Comparison of ENCODE assay signal across 9 cellular contexts in the genomic region with DNA sequence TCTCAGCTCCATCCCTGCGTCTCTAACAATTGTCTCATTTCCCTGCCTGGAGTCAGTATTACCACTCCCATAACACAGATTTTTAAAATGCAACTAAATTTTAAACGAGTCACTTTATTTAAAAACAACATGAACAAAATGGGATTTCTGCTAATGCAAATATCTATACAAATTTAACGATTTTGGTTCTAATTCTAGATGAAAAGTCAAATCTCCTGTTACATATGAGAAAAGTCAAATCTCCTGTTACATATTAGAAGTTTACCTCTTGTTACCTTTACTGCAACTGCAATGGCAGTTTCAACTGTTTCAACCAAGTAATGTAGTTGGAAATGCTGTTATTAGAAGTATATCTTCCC. TPM values are rescaled to one million over a fixed set of nuclear protein-coding genes. Genes with fewer than 3 reads are reported as not detected.
A peak's percentile ranks its signal among the peaks of the same experiment; 100 is the strongest.
DNase-seq lines count a peak whose midpoint lies in the region; ATAC-seq and TF ChIP-seq lines count a peak whose summit lies in the region.
"Had no signal": no experiment of that assay in that cellular context is flagged by ENCODE, and none has a peak within 500 bp of the region (broad histone marks: within the 10 kb centered on the region; RNA-seq: fewer than 3 reads in every experiment).

No MANE protein-coding gene starts in this region.

- TF ChIP-seq CTCF in OCI-LY3 (IDR thresholded peaks at IDR 0.05; ENCODE audit: low read depth, low read length) (no peak), endodermal cell (conservative IDR thresholded peaks at IDR 0.05) (no peak), ovary (IDR thresholded peaks at IDR 0.05) (no peak), GM10248 (IDR thresholded peaks at IDR 0.05; ENCODE audit: control extremely low read depth, extremely low read depth, low read depth, missing control alignments) (no peak)

- H3K36me3 Mint-ChIP-seq in CD4-positive, alpha-beta memory T cell: peaks cover 11 to 12% of the 10 kb centered on the region in 2 donors
- H3K36me3 Mint-ChIP-seq in endodermal cell (ENCODE audit: low read depth): peaks cover 35% of the 10 kb centered on the region

- TF ChIP-seq POLR2A in ovary (IDR thresholded peaks at IDR 0.05): no peak

- DNase-seq in CD4-positive, alpha-beta memory T cell: no peak
- DNase-seq in endodermal cell (no peak), ovary (no peak), NCI-H146 (lab: John Stamatoyannopoulos, UW) (no peak), GM10248 (ENCODE audit: extremely low spot score) (no peak)
- no peak for DNase-seq in stimulated activated CD8-positive, alpha-beta memory T cell treated with anti-CD3 and anti-CD28 coated beads, Interleukin-4, amount 100 ng/mL, for 48 hours

- peaks cover 9% of the 10 kb centered on the region for H3K79me2 ChIP-seq in OCI-LY3 (ENCODE audit: low read length)

- peak overlapping the region; percentile 87 to 97 (median 95) for H3K27ac Mint-ChIP-seq in CD4-positive, alpha-beta memory T cell
- H3K27ac Mint-ChIP-seq in endodermal cell: peak overlapping the region; percentile 94

- 76 to 92% methylated on average over 3 of the region's 3 CpGs for WGBS in endodermal cell (ENCODE audit: insufficient coverage in 1 of 2, insufficient read length in 1 of 2), 2 experiments
- WGBS in ovary, 3 donors: 7 to 16% (median 8%) methylated on average over 3 of the region's 3 CpGs

- peaks cover 17% of the 10 kb centered on the region for H3K4me1 ChIP-seq in CD4-positive, alpha-beta memory T cell (ENCODE audit: insufficient read depth, low read length)
- H3K4me1 ChIP-seq in OCI-LY3 (ENCODE audit: low read length) (peaks cover 10% of the 10 kb centered on the region), endodermal cell (ENCODE audit: control insufficient read depth, insufficient read depth, low read length) (no peaks in the 10 kb centered on the region), ovary (ENCODE audit: insufficient read depth) (no peaks in the 10 kb centered on the region)

- peak overlapping the region; percentile 24 to 86 for H3K4me3 ChIP-seq in CD4-positive, alpha-beta memory T cell (ENCODE audit: low read length in 2 of 2)
- H3K4me3 ChIP-seq in OCI-LY3 (ENCODE audit: low read length) (peak overlapping the region; percentile 83), endodermal cell (ENCODE audit: low read length) (no peak overlapping the region), ovary (peak overlapping the region; percentile 41)

- peak overlapping the region; percentile 74 for H3K27ac ChIP-seq in CD4-positive, alpha-beta memory T cell (ENCODE audit: low read depth, low read length)
- H3K27ac ChIP-seq in OCI-LY3 (ENCODE audit: low read length) (peak overlapping the region; percentile 70), endodermal cell (ENCODE audit: low read depth, low read length) (no peak overlapping the region), ovary (no peak overlapping the region)

- H3K27me3 ChIP-seq in CD4-positive, alpha-beta memory T cell (ENCODE audit: insufficient read depth, low read length): no peaks in the 10 kb centered on the region
- H3K27me3 ChIP-seq in OCI-LY3 (ENCODE audit: low read depth, low read length) (no peaks in the 10 kb centered on the region), endodermal cell (ENCODE audit: control insufficient read depth, insufficient read depth, low read length, poor library complexity, severe bottlenecking) (no peaks in the 10 kb centered on the region), ovary (no peaks in the 10 kb centered on the region)

- peak overlapping the region; percentile 82 to 94 (median 91) for H3K4me3 Mint-ChIP-seq in CD4-positive, alpha-beta memory T cell
- peak overlapping the region; percentile 71 for H3K4me3 Mint-ChIP-seq in endodermal cell

- H3K9ac ChIP-seq in OCI-LY3 (ENCODE audit: low read length) (peak overlapping the region; percentile 82; the same call in 1 of the 2 replicates), endodermal cell (ENCODE audit: extremely low read depth, low read length, poor library complexity, severe bottlenecking) (no peak overlapping the region)

- H3K4me2 ChIP-seq in OCI-LY3 (ENCODE audit: low read length): peak overlapping the region; percentile 78

- peak overlapping the region; percentile 52; the same call in 1 of the 2 replicates for H2AFZ ChIP-seq in OCI-LY3 (ENCODE audit: low read depth, low read length)

- no peaks in the 10 kb centered on the region for H3K27me3 Mint-ChIP-seq in CD4-positive, alpha-beta memory T cell
- peaks cover 1% of the 10 kb centered on the region for H3K27me3 Mint-ChIP-seq in endodermal cell (ENCODE audit: insufficient read depth)

- no peak for ATAC-seq in GM18861 (IDR thresholded peaks at IDR 0.05; ENCODE audit: unreplicated experiment)

- peaks cover 0 to 5% of the 10 kb centered on the region in 2 donors for H3K9me3 ChIP-seq in CD4-positive, alpha-beta memory T cell (ENCODE audit: control insufficient read depth in 1 of 2, low read length in 2 of 2)
- H3K9me3 ChIP-seq in OCI-LY3 (ENCODE audit: insufficient read depth, low read length) (peaks cover 12% of the 10 kb centered on the region), endodermal cell (ENCODE audit: control insufficient read depth, low read length) (peaks cover 22% of the 10 kb centered on the region), ovary (no peaks in the 10 kb centered on the region)

- TF ChIP-seq EP300 in ovary (IDR thresholded peaks at IDR 0.05): no peak

- CTCF ChIA-PET in CD4-positive, alpha-beta memory T cell (lab: Charles Lee; ENCODE audit: partially characterized antibody): interaction anchor here (0.6 to 15.5 kb wide), 45 partner anchors 10 to 1196 kb away, joined by 3 to 178 read pairs (median 4); partner anchors contain the start of gene TBCCD1
- CTCF ChIA-PET in GM10248 (lab: Yijun Ruan, JAX): interaction anchor here (0.7 to 10.0 kb wide), 36 partner anchors 8 to 313 kb away, joined by 3 to 78 read pairs (median 6); no protein-coding TSS in a partner anchor

- H3K9me3 Mint-ChIP-seq in CD4-positive, alpha-beta memory T cell: peaks cover 2 to 18% (median 11%) of the 10 kb centered on the region in 8 donors
- H3K9me3 Mint-ChIP-seq in endodermal cell: peaks cover 28% of the 10 kb centered on the region

- peaks cover 9 to 34% (median 18%) of the 10 kb centered on the region in 4 donors for H3K4me1 Mint-ChIP-seq in CD4-positive, alpha-beta memory T cell
- H3K4me1 Mint-ChIP-seq in endodermal cell: peaks cover 5% of the 10 kb centered on the region

- H3K36me3 ChIP-seq in CD4-positive, alpha-beta memory T cell (ENCODE audit: insufficient read depth, low read length): no peaks in the 10 kb centered on the region
- H3K36me3 ChIP-seq in OCI-LY3 (replicated peaks; ENCODE audit: low read depth, low read length): peaks cover 28% of the 10 kb centered on the region
- H3K36me3 ChIP-seq in endodermal cell (ENCODE audit: control insufficient read depth, insufficient read depth, low read length): no peaks in the 10 kb centered on the region
- H3K36me3 ChIP-seq in ovary: no peaks in the 10 kb centered on the region

- intact Hi-C loops in CD4-positive, alpha-beta memory T cell (cut with micrococcal nuclease): loop anchor here (1.0 to 10.0 kb wide), 7 partner anchors 10 to 575 kb away; partner anchors contain the start of gene TBCCD1
- intact Hi-C loops in ovary (cut with DNase I): no loop called here

- POLR2A ChIA-PET in CD4-positive, alpha-beta memory T cell (lab: Charles Lee; ENCODE audit: partially characterized antibody): interaction anchor here (0.9 to 3.1 kb wide), 26 partner anchors 8 to 1992 kb away, joined by 3 to 61 read pairs (median 6); partner anchors contain the start of genes DNAJB11, EIF4A2, ST6GAL1 and TRA2B
- POLR2A ChIA-PET in GM10248 (lab: Yijun Ruan, JAX): interaction anchor here (0.8 to 1.3 kb wide), 4 partner anchors 123 to 356 kb away, joined by 3 to 4 read pairs (median 3); partner anchors contain the start of gene EIF4A2

- no peaks in the 10 kb centered on the region for H4K20me1 ChIP-seq in OCI-LY3 (ENCODE audit: insufficient read depth, low read length)

RNA-seq across cellular contexts. Expression of gene RPL39L, which starts 0.6 kb away (rescaled TPM):
- 1 to 10 TPM; 2.6 to 3.6 TPM for total RNA-seq in CD4-positive, alpha-beta memory T cell
- polyA plus RNA-seq in CD4-positive, alpha-beta memory T cell: 10 to 100 TPM in 1 of 2 donors, 1 to 10 TPM in 1; 7.2 to 15.7 TPM
- total RNA-seq in endodermal cell: 10 to 100 TPM; 26.8 to 34.5 TPM
- 9.1 TPM for polyA plus RNA-seq in endodermal cell (2013, experiment 1 of 2)
- 7.0 TPM for polyA plus RNA-seq in endodermal cell (2013, experiment 2 of 2)
- 1 to 10 TPM in 6 of 7 donors, under 1 TPM in 1; 0.99 to 7.5 (median 4.0) TPM for total RNA-seq in ovary
- 1 to 10 TPM; 6.9 to 8.5 TPM for polyA plus RNA-seq in ovary

RNA-seq across cellular contexts. Expression of gene RTP1, which starts 57.4 kb away (rescaled TPM):
- not detected for total RNA-seq in CD4-positive, alpha-beta memory T cell
- polyA plus RNA-seq in CD4-positive, alpha-beta memory T cell: not detected
- under 1 TPM in 1 of 2 donors, not detected in 1; 0.88 TPM for total RNA-seq in endodermal cell
- polyA plus RNA-seq in endodermal cell (2013, experiment 1 of 2): 0.28 TPM
- polyA plus RNA-seq in endodermal cell (2013, experiment 2 of 2): 0.12 TPM
- under 1 TPM in 1 of 7 donors, not detected in 6; 0.08 TPM for total RNA-seq in ovary
- not detected for polyA plus RNA-seq in ovary
- total RNA-seq: T-helper 2 cell treated with Interferon-gamma antibody and Interleukin-4, amounts not matched to agents 100 ng/mL and 5 ng/mL, for 36 hours had no signal

Comparison
In these comparisons a context has a peak if more than half of its experiments do, and no peak if none do; other contexts are left out.
1. H3K27ac ChIP-seq: peak in CD4-positive, alpha-beta memory T cell (single experiment) and OCI-LY3 (single experiment); none in endodermal cell (single experiment) and ovary (0 of 2).